Comparison of ENCODE assay signal across 8 cellular contexts in the genomic region with DNA sequence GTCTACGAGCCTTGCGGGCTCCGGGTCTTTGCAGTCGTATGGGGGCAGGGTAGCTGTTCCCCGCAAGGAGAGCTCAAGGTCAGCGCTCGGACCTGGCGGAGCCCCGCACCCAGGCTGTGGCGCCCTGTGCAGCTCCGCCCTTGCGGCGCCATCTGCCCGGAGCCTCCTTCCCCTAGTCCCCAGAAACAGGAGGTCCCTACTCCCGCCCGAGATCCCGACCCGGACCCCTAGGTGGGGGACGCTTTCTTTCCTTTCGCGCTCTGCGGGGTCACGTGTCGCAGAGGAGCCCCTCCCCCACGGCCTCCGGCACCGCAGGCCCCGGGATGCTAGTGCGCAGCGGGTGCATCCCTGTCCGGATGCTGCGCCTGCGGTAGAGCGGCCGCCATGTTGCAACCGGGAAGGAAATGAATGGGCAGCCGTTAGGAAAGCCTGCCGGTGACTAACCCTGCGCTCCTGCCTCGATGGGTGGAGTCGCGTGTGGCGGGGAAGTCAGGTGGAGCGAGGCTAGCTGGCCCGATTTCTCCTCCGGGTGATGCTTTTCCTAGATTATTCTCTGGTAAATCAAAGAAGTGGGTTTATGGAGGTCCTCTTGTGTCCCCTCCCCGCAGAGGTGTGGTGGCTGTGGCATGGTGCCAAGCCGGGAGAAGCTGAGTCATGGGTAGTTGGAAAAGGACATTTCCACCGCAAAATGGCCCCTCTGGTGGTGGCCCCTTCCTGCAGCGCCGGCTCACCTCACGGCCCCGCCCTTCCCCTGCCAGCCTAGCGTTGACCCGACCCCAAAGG. TPM values are rescaled to one million over a fixed set of nuclear protein-coding genes. Genes with fewer than 3 reads are reported as not detected.
DNase-seq lines count a peak whose midpoint lies in the region; FAIRE-seq and TF ChIP-seq lines count a peak whose summit lies in the region.

No MANE protein-coding gene starts in this region.

- peaks cover 71 to 74% of the 10 kb centered on the region in 2 experiments for H3K4me1 ChIP-seq in neutrophil (ENCODE audit: control insufficient read depth in 1 of 2, insufficient read depth in 1 of 2, low read depth in 1 of 2, low read length in 1 of 2)

- no peak for TF ChIP-seq CTCF in neutrophil (IDR thresholded peaks at IDR 0.05)

- FAIRE-seq in GM18507 (lab: Jason Lieb, UNC) (peak; percentile 31), frontal cortex (lab: Jason Lieb, UNC) (no peak)

- DNase-seq in A172 (ENCODE audit: low spot score) (peak; percentile 42), GM18507 (ENCODE audit: extremely low spot score, insufficient read length, low read depth) (no peak), HUDEP-2 (lab: John Stamatoyannopoulos, UW; ENCODE audit: unreplicated experiment in 76 of 76) (peak in 59 of 76 experiments; percentile 13 to 81 (median 52)), frontal cortex (ENCODE audit: low spot score in 2 of 2) (peak; percentile 65 to 74)
- DNase-seq in activated naive CD4-positive, alpha-beta T cell treated with Interleukin-2 at 50 U/mL for 16 hours: peak; percentile 83

- no peaks in the 10 kb centered on the region for H3K9me3 ChIP-seq in neutrophil

- TF ChIP-seq POLR2A in Raji (IDR thresholded peaks at IDR 0.05; ENCODE audit: insufficient read depth, low read depth, low read length): peak; percentile 59

- peak overlapping the region; percentile 72 to 96 for H3K4me3 ChIP-seq in neutrophil (ENCODE audit: low read depth in 1 of 2, low read length in 1 of 2)

- H3K27me3 ChIP-seq in neutrophil: no peaks in the 10 kb centered on the region

- H3K36me3 ChIP-seq in neutrophil: peaks cover 57% of the 10 kb centered on the region

- H3K27ac ChIP-seq in neutrophil: peak overlapping the region; percentile 97
- H3K27ac ChIP-seq in temporal lobe (ENCODE audit: low read depth, low read length): peak overlapping the region; percentile 99

RNA-seq across cellular contexts. Expression of a gene that starts 0.8 kb away (rescaled TPM):
- 3,748 and 4,015 TPM in 2 replicates for total RNA-seq in A172 (2014; rRNA removed; shearing (Covaris generic))
- total RNA-seq in frontal cortex: 1,793 TPM
- 1,154 TPM for total RNA-seq in temporal lobe

RNA-seq across cellular contexts. Expression of a gene that starts 20.7 kb away (rescaled TPM):
- 2.1 TPM in 2 replicates for total RNA-seq in A172 (2014; rRNA removed; shearing (Covaris generic))
- 4.9 TPM for total RNA-seq in frontal cortex
- 4.9 TPM for total RNA-seq in temporal lobe

RNA-seq across cellular contexts. Expression of a gene that starts 33.0 kb away (rescaled TPM):
- total RNA-seq in A172 (2014; rRNA removed; shearing (Covaris generic)): 53.9 and 59.8 TPM in 2 replicates
- total RNA-seq in frontal cortex (9.4 TPM), temporal lobe (8.4 TPM)

RNA-seq across cellular contexts. Expression of a gene that starts 41.2 kb away (rescaled TPM):
- total RNA-seq in A172 (2014; rRNA removed; shearing (Covaris generic)): 46.2 and 60.2 TPM in 2 replicates
- 9.4 TPM for total RNA-seq in frontal cortex
- total RNA-seq in temporal lobe: 11.6 TPM

RNA-seq across cellular contexts. Expression of a gene that starts 42.0 kb away (rescaled TPM):
- 116 and 166 TPM in 2 replicates for total RNA-seq in A172 (2014; rRNA removed; shearing (Covaris generic))
- total RNA-seq in frontal cortex: 27.3 TPM
- 39.8 TPM for total RNA-seq in temporal lobe
